ENCODE assay signal across 1 cellular context in the genomic region with DNA sequence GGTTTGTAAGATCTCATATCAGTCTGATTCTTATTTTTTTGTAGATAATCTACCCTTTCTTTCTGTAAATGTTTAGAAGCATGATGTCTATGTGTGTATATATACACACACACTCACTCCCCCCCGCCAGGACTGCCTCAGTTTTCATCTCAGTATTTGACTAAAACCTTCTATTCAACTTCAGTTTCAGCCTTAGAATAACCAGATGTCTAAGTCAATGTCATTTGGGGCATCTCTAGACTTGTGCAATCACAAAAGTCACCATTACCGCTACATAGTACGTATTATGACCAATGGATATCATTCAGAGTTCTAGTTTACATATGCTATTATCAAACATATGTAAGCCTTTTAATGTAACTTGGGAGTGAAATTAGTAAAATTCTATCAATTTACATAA.
TF ChIP-seq lines count a peak whose summit lies in the region.

No MANE protein-coding gene starts in this region.

TF ChIP-seq in HepG2, 621 proteins besides CTCF, POLR2A, EP300 and RAD21 (continued from another document):
- TF ChIP-seq, protein P1, sequence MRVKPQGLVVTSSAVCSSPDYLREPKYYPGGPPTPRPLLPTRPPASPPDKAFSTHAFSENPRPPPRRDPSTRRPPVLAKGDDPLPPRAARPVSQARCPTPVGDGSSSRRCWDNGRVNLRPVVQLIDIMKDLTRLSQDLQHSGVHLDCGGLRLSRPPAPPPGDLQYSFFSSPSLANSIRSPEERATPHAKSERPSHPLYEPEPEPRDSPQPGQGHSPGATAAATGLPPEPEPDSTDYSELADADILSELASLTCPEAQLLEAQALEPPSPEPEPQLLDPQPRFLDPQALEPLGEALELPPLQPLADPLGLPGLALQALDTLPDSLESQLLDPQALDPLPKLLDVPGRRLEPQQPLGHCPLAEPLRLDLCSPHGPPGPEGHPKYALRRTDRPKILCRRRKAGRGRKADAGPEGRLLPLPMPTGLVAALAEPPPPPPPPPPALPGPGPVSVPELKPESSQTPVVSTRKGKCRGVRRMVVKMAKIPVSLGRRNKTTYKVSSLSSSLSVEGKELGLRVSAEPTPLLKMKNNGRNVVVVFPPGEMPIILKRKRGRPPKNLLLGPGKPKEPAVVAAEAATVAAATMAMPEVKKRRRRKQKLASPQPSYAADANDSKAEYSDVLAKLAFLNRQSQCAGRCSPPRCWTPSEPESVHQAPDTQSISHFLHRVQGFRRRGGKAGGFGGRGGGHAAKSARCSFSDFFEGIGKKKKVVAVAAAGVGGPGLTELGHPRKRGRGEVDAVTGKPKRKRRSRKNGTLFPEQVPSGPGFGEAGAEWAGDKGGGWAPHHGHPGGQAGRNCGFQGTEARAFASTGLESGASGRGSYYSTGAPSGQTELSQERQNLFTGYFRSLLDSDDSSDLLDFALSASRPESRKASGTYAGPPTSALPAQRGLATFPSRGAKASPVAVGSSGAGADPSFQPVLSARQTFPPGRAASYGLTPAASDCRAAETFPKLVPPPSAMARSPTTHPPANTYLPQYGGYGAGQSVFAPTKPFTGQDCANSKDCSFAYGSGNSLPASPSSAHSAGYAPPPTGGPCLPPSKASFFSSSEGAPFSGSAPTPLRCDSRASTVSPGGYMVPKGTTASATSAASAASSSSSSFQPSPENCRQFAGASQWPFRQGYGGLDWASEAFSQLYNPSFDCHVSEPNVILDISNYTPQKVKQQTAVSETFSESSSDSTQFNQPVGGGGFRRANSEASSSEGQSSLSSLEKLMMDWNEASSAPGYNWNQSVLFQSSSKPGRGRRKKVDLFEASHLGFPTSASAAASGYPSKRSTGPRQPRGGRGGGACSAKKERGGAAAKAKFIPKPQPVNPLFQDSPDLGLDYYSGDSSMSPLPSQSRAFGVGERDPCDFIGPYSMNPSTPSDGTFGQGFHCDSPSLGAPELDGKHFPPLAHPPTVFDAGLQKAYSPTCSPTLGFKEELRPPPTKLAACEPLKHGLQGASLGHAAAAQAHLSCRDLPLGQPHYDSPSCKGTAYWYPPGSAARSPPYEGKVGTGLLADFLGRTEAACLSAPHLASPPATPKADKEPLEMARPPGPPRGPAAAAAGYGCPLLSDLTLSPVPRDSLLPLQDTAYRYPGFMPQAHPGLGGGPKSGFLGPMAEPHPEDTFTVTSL (CRISPR knock-in tag; IDR thresholded peaks at IDR 0.05; ENCODE audit: borderline replicate concordance), result no peak
- TF ChIP-seq ZBTB38 (CRISPR knock-in tag; IDR thresholded peaks at IDR 0.05) (no peak), CEBPB (IDR thresholded peaks at IDR 0.05; ENCODE audit: borderline replicate concordance, low read depth, low read length) (peak; percentile 53; the same call in 1 of the 2 replicates), ZSCAN25 (CRISPR knock-in tag; IDR thresholded peaks at IDR 0.05) (no peak)
- TF ChIP-seq, protein P2, sequence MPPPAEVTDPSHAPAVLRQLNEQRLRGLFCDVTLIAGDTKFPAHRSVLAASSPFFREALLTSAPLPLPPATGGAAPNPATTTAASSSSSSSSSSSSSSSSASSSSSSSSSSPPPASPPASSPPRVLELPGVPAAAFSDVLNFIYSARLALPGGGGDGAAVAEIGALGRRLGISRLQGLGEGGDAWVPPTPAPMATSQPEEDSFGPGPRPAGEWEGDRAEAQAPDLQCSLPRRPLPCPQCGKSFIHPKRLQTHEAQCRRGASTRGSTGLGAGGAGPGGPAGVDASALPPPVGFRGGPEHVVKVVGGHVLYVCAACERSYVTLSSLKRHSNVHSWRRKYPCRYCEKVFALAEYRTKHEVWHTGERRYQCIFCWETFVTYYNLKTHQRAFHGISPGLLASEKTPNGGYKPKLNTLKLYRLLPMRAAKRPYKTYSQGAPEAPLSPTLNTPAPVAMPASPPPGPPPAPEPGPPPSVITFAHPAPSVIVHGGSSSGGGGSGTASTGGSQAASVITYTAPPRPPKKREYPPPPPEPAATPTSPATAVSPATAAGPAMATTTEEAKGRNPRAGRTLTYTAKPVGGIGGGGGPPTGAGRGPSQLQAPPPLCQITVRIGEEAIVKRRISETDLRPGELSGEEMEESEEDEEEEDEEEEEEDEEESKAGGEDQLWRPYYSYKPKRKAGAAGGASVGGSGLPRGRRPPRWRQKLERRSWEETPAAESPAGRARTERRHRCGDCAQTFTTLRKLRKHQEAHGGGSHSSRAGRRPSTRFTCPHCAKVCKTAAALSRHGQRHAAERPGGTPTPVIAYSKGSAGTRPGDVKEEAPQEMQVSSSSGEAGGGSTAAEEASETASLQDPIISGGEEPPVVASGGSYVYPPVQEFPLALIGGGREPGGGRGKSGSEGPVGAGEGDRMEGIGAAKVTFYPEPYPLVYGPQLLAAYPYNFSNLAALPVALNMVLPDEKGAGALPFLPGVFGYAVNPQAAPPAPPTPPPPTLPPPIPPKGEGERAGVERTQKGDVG (CRISPR knock-in tag; IDR thresholded peaks at IDR 0.05; ENCODE audit: borderline replicate concordance), result no peak
- TF ChIP-seq, protein P3, sequence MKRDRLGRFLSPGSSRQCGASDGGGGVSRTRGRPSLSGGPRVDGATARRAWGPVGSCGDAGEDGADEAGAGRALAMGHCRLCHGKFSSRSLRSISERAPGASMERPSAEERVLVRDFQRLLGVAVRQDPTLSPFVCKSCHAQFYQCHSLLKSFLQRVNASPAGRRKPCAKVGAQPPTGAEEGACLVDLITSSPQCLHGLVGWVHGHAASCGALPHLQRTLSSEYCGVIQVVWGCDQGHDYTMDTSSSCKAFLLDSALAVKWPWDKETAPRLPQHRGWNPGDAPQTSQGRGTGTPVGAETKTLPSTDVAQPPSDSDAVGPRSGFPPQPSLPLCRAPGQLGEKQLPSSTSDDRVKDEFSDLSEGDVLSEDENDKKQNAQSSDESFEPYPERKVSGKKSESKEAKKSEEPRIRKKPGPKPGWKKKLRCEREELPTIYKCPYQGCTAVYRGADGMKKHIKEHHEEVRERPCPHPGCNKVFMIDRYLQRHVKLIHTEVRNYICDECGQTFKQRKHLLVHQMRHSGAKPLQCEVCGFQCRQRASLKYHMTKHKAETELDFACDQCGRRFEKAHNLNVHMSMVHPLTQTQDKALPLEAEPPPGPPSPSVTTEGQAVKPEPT (CRISPR knock-in tag; IDR thresholded peaks at IDR 0.05; ENCODE audit: low read depth), result no peak
- TF ChIP-seq, protein P4, sequence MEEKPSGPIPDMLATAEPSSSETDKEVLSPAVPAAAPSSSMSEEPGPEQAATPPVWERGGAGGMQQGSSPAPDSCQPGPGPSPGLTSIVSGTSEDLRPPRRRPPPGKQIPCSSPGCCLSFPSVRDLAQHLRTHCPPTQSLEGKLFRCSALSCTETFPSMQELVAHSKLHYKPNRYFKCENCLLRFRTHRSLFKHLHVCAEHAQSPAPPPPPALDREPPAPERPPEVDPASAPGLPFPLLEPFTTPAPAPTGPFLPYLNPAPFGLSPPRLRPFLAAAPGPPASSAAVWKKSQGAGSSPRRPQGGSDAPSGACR (CRISPR knock-in tag; IDR thresholded peaks at IDR 0.05), result no peak
